Comparison of ENCODE assay signal across 23 cellular contexts in genomic region chr6:154740658-154741057, GRCh38. TPM values are rescaled to one million over a fixed set of nuclear protein-coding genes. Genes with fewer than 3 reads are reported as not detected.
DNase-seq lines count a peak whose midpoint lies in the region; ATAC-seq, FAIRE-seq and TF ChIP-seq lines count a peak whose summit lies in the region.
"Had no signal": no experiment of that assay in that cellular context is flagged by ENCODE, and none has a peak within 500 bp of the region (broad histone marks: within the 10 kb centered on the region; RNA-seq: fewer than 3 reads in every experiment).

No MANE protein-coding gene starts in this region.

- H3K9me3 Mint-ChIP-seq in activated CD4-positive, alpha-beta T cell treated with anti-CD3 and anti-CD28 coated beads for 36 hours (ENCODE audit: low read depth) = no peaks in the 10 kb centered on the region
- H3K9me3 Mint-ChIP-seq in naive thymus-derived CD8-positive, alpha-beta T cell = no peaks in the 10 kb centered on the region

- no peaks in the 10 kb centered on the region for H3K27me3 Mint-ChIP-seq in activated CD4-positive, alpha-beta T cell treated with anti-CD3 and anti-CD28 coated beads for 36 hours
- no peaks in the 10 kb centered on the region for H3K27me3 Mint-ChIP-seq in T-helper 17 cell
- H3K27me3 Mint-ChIP-seq in naive thymus-derived CD8-positive, alpha-beta T cell = no peaks in the 10 kb centered on the region
- H3K27me3 Mint-ChIP-seq: B cell had no signal

- peaks cover 75% of the 10 kb centered on the region for H3K4me1 Mint-ChIP-seq in activated CD4-positive, alpha-beta T cell treated with anti-CD3 and anti-CD28 coated beads for 36 hours
- H3K4me1 Mint-ChIP-seq in T-helper 17 cell = peaks cover 50% of the 10 kb centered on the region
- peaks cover 17 to 98% (median 82%) of the 10 kb centered on the region in 4 donors for H3K4me1 Mint-ChIP-seq in naive thymus-derived CD8-positive, alpha-beta T cell

- no peak for TF ChIP-seq CTCF in D721Med (IDR thresholded peaks at IDR 0.05; ENCODE audit: insufficient read depth, missing control alignments)

- POLR2A ChIA-PET in activated CD4-positive, alpha-beta T cell treated with anti-CD3 and anti-CD28 coated beads for 36 hours (lab: Charles Lee) = interaction anchor here (0.6 kb wide), 1 partner anchor 9 kb away, joined by 3 read pairs; no protein-coding TSS in a partner anchor
- POLR2A ChIA-PET in naive thymus-derived CD8-positive, alpha-beta T cell (lab: Charles Lee) = no interaction called here

- peaks cover 45% of the 10 kb centered on the region for H3K36me3 Mint-ChIP-seq in activated CD4-positive, alpha-beta T cell treated with anti-CD3 and anti-CD28 coated beads for 36 hours (ENCODE audit: low read depth)
- peaks cover 3% of the 10 kb centered on the region for H3K36me3 Mint-ChIP-seq in T-helper 17 cell (ENCODE audit: low read depth)
- H3K36me3 Mint-ChIP-seq in naive thymus-derived CD8-positive, alpha-beta T cell = peaks cover 0 to 64% (median 19%) of the 10 kb centered on the region in 3 donors

- no peak for DNase-seq in activated CD4-positive, alpha-beta T cell treated with anti-CD3 and anti-CD28 coated beads for 36 hours
- no peak for DNase-seq in activated CD4-positive, alpha-beta T cell treated with anti-CD3 and anti-CD28 coated beads, Interleukin-2, amount 50 U/mL, for 48 hours
- DNase-seq in D721Med (ENCODE audit: insufficient read length, low spot score) = no peak
- DNase-seq in T-helper 17 cell = no peak
- no peak for DNase-seq in naive thymus-derived CD8-positive, alpha-beta T cell
- no peak for DNase-seq in stimulated activated CD4-positive, alpha-beta T cell treated with anti-CD3 and anti-CD28 coated beads, Interleukin-4, amount 100 ng/mL, for 24 hours
- DNase-seq in NCI-H2081 (lab: John Stamatoyannopoulos, UW) = no peak
- DNase-seq: Calu3, DMS153, KG1, MM.1S, NCI-H2029 treated with DMSO at 0.1 percent for 48 hours, NCI-H2227 treated with DMSO at 0.1 percent for 48 hours, NCI-H526 treated with DMSO at 0.1 percent for 48 hours, PC-9, SJCRH30 had no signal

- peak; percentile 55 for FAIRE-seq in D721Med (lab: Jason Lieb, UNC)
- FAIRE-seq: GM19239, HTR-8/SVneo had no signal

- H3K9me3 ChIP-seq in T-helper 17 cell (ENCODE audit: control insufficient read depth, low read length, poor library complexity, severe bottlenecking) = no peaks in the 10 kb centered on the region
- H3K9me3 ChIP-seq: SJCRH30 had no signal

- peak overlapping the region; percentile 6 for H3K27ac Mint-ChIP-seq in activated CD4-positive, alpha-beta T cell treated with anti-CD3 and anti-CD28 coated beads for 36 hours
- H3K27ac Mint-ChIP-seq in T-helper 17 cell = peak overlapping the region; percentile 24
- peak overlapping the region in 1 of 10 donors; percentile 83 for H3K27ac Mint-ChIP-seq in naive thymus-derived CD8-positive, alpha-beta T cell
- H3K27ac Mint-ChIP-seq: B cell had no signal

- intact Hi-C loops in activated CD4-positive, alpha-beta T cell treated with anti-CD3 and anti-CD28 coated beads for 36 hours (cut with DNase I, micrococcal nuclease) = no loop called here

- no peak overlapping the region for H3K4me3 Mint-ChIP-seq in activated CD4-positive, alpha-beta T cell treated with anti-CD3 and anti-CD28 coated beads for 36 hours
- peak overlapping the region; percentile 21 for H3K4me3 Mint-ChIP-seq in T-helper 17 cell
- peak overlapping the region in 6 of 10 donors; percentile 0 to 62 (median 31) for H3K4me3 Mint-ChIP-seq in naive thymus-derived CD8-positive, alpha-beta T cell
- H3K4me3 Mint-ChIP-seq: B cell had no signal

- ATAC-seq in activated CD4-positive, alpha-beta T cell treated with anti-CD3 and anti-CD28 coated beads for 36 hours = no peak
- ATAC-seq in T-helper 17 cell (no peak), HG02571 (IDR thresholded peaks at IDR 0.05; ENCODE audit: unreplicated experiment) (no peak)
- no peak for ATAC-seq in naive thymus-derived CD8-positive, alpha-beta T cell
- ATAC-seq: HCT116, Right ventricle myocardium inferior, SK-N-SH treated with all-trans-retinoic acid at 6 μM for 48 hours had no signal

- CTCF ChIA-PET in activated CD4-positive, alpha-beta T cell treated with anti-CD3 and anti-CD28 coated beads for 36 hours (lab: Charles Lee) = interaction anchor here (0.7 to 1.3 kb wide), 2 partner anchors 29 to 224 kb away, joined by 3 to 5 read pairs; no protein-coding TSS in a partner anchor

RNA-seq across cellular contexts. Expression of gene SCAF8, which starts 7.4 kb away (rescaled TPM):
- total RNA-seq in activated CD4-positive, alpha-beta T cell treated with anti-CD3 and anti-CD28 coated beads for 36 hours = 10 to 100 TPM; 33.9 to 44.5 TPM
- 10 to 100 TPM; 55.0 to 62.1 TPM for total RNA-seq in T-helper 17 cell
- total RNA-seq in naive thymus-derived CD8-positive, alpha-beta T cell = 10 to 100 TPM; 65.2 to 67.1 TPM
- polyA plus RNA-seq in naive thymus-derived CD8-positive, alpha-beta T cell = 10 to 100 TPM; 11.0 to 17.4 (median 13.4) TPM
